In genomic region chr11:102494216-102494615, GRCh38 we compare ENCODE assay signal across 15 cellular contexts. TPM values are rescaled to one million over a fixed set of nuclear protein-coding genes. Genes with fewer than 3 reads are reported as not detected.
A peak's percentile ranks its signal among the peaks of the same experiment; 100 is the strongest.
DNase-seq lines count a peak whose midpoint lies in the region; ATAC-seq and TF ChIP-seq lines count a peak whose summit lies in the region.
"Had no signal": no experiment of that assay in that cellular context is flagged by ENCODE, and none has a peak within 500 bp of the region (broad histone marks: within the 10 kb centered on the region; RNA-seq: fewer than 3 reads in every experiment).

No MANE protein-coding gene starts in this region.

- no TSS peak for BruUV-seq in mammary epithelial cell (replicated peaks; lab: Mats Ljungman, UMichigan)

- no peak for TF ChIP-seq CTCF in AG09309 (IDR thresholded peaks at IDR 0.05; ENCODE audit: control insufficient read depth, insufficient read depth, low read depth, low read length, missing control alignments)
- TF ChIP-seq CTCF in mammary epithelial cell (conservative IDR thresholded peaks at IDR 0.05 in 1 of 2, IDR thresholded peaks at IDR 0.05 in 1 of 2; ENCODE audit: extremely low read depth in 1 of 2, insufficient read depth in 1 of 2, low read depth in 1 of 2, low read length in 2 of 2) = no peak
- TF ChIP-seq CTCF in left lung (IDR thresholded peaks at IDR 0.05) = no peak
- TF ChIP-seq CTCF in testis (IDR thresholded peaks at IDR 0.05) = no peak

- H3K4me3 ChIP-seq in AG09309 (ENCODE audit: control insufficient read depth, low read depth, low read length) = no peak overlapping the region
- H3K4me3 ChIP-seq in mammary epithelial cell (replicated peaks in 1 of 3; ENCODE audit: insufficient read depth in 1 of 3, low read depth in 2 of 3, low read length in 3 of 3) = no peak overlapping the region
- no peak overlapping the region for H3K4me3 ChIP-seq in left lung
- no peak overlapping the region for H3K4me3 ChIP-seq in testis

- H3K27ac ChIP-seq in mammary epithelial cell (ENCODE audit: insufficient read depth, low read depth, low read length) (no peak overlapping the region), left lung (no peak overlapping the region), testis (no peak overlapping the region)

- in situ Hi-C loops in mammary epithelial cell (cut with MboI; ENCODE audit: low sequenced_read_pairs in 2 of 2) = loop anchor here in 1 of 2 donors (10.0 to 25.0 kb wide), 2 partner anchors 107 to 209 kb away; no protein-coding TSS in a partner anchor

- intact Hi-C loops in mammary epithelial cell (cut with micrococcal nuclease) (loop anchor here (2.0 to 10.0 kb wide), 2 partner anchors 173 to 479 kb away; no protein-coding TSS in a partner anchor), left lung (cut with DNase I) (no loop called here), testis (cut with DNase I; ENCODE audit: low total_unique reads) (loop anchor here (10.0 kb wide), 3 partner anchors 139 to 209 kb away; no protein-coding TSS in a partner anchor)

- H3K9ac ChIP-seq in mammary epithelial cell (ENCODE audit: insufficient read depth, low read length) = no peak overlapping the region

- ATAC-seq in left lung = peak; percentile 72

- WGBS in mammary epithelial cell (ENCODE audit: low coverage, missing lambda C conversion rate) = 38% methylated on average over 6 of the region's 6 CpGs
- WGBS in testis, 2 donors = 83 to 90% methylated on average over 6 of the region's 6 CpGs

- no peak; the same call in 1 of the 2 replicates for TF ChIP-seq EP300 in Ishikawa (IDR thresholded peaks at IDR 0.05; ENCODE audit: borderline replicate concordance)

- TF ChIP-seq POLR2A in testis (IDR thresholded peaks at IDR 0.05) = no peak

- H4K20me1 ChIP-seq in mammary epithelial cell (ENCODE audit: insufficient read depth, low read length) = no peaks in the 10 kb centered on the region

- no peak for TF ChIP-seq RAD21 in Ishikawa (IDR thresholded peaks at IDR 0.05; ENCODE audit: low read depth)

- DNase-seq in AG09309 (ENCODE audit: low read depth) (peak; percentile 46), mammary epithelial cell (peak; percentile 78), left lung (no peak), testis (no peak), NOMO-1 treated with DMSO at 0.1 percent for 48 hours (lab: John Stamatoyannopoulos, UW; ENCODE audit: unreplicated experiment) (no peak), NK-92 (lab: John Stamatoyannopoulos, UW; ENCODE audit: unreplicated experiment) (no peak), GOT3 (lab: John Stamatoyannopoulos, UW) (no peak)
- DNase-seq: activated CD4-positive, CD25-positive, alpha-beta regulatory T cell treated with anti-CD3 and anti-CD28 coated beads, Interleukin-2, amount 50 U/mL, for 72 hours; activated T-cell treated with anti-CD3 and anti-CD28 coated beads, Interleukin-2, amount 50 U/mL, for 48 hours; kidney; NCI-H1048; stimulated activated CD8-positive, alpha-beta memory T cell treated with anti-CD3 and anti-CD28 coated beads, Interleukin-4, amount 100 ng/mL, for 48 hours had no signal

- H3K4me2 ChIP-seq in mammary epithelial cell (ENCODE audit: insufficient read depth, low read depth, low read length) = no peak overlapping the region

- CTCF ChIA-PET in mammary epithelial cell (lab: Charles Lee; ENCODE audit: low non-redundant PET) = no interaction called here

- H3K4me1 ChIP-seq in mammary epithelial cell (ENCODE audit: insufficient read depth, low read length) = peaks cover 17% of the 10 kb centered on the region
- no peaks in the 10 kb centered on the region for H3K4me1 ChIP-seq in left lung
- no peaks in the 10 kb centered on the region for H3K4me1 ChIP-seq in testis

- dilution Hi-C loops in mammary epithelial cell (cut with HindIII; ENCODE audit: low sequenced_read_pairs) = loop anchor here (5.0 kb wide), 1 partner anchor 152 kb away; no protein-coding TSS in a partner anchor

- no peaks in the 10 kb centered on the region for H3K9me3 ChIP-seq in mammary epithelial cell (replicated peaks; ENCODE audit: insufficient read depth, low read length)
- H3K9me3 ChIP-seq in left lung = no peaks in the 10 kb centered on the region
- no peaks in the 10 kb centered on the region for H3K9me3 ChIP-seq in testis

- H3K79me2 ChIP-seq in mammary epithelial cell (ENCODE audit: insufficient read depth, low read length) = no peaks in the 10 kb centered on the region

- H3K36me3 ChIP-seq in mammary epithelial cell (ENCODE audit: insufficient read depth, low read length) (no peaks in the 10 kb centered on the region), left lung (no peaks in the 10 kb centered on the region), testis (ENCODE audit: low read depth, missing control alignments) (no peaks in the 10 kb centered on the region)

- H2AFZ ChIP-seq in mammary epithelial cell (ENCODE audit: low read depth, low read length) = no peak overlapping the region

- no peaks in the 10 kb centered on the region for H3K27me3 ChIP-seq in mammary epithelial cell (ENCODE audit: insufficient read depth, low read length)
- no peaks in the 10 kb centered on the region for H3K27me3 ChIP-seq in left lung
- no peaks in the 10 kb centered on the region for H3K27me3 ChIP-seq in testis

TF ChIP-seq in Ishikawa, 13 proteins besides CTCF, POLR2A, EP300 and RAD21:
- TF ChIP-seq ZBTB7A (IDR thresholded peaks at IDR 0.05; ENCODE audit: low read depth) (no peak), NFIC (IDR thresholded peaks at IDR 0.05) (peak; percentile 39; the same call in 1 of the 2 replicates)

RNA-seq across cellular contexts. Expression of gene MMP7, which starts 36.3 kb away (rescaled TPM):
- 10 to 100 TPM in 1 of 2 donors, not detected in 1; 13.8 TPM for total RNA-seq in mammary epithelial cell
- polyA plus RNA-seq in mammary epithelial cell = 3.6 TPM
- polyA minus RNA-seq in mammary epithelial cell = not detected
- total RNA-seq in left lung = 100 to 1,000 TPM in 1 of 2 donors, 10 to 100 TPM in 1; 13.8 to 136 TPM
- under 1 TPM in 1 of 2 donors, not detected in 1; 0.63 TPM for total RNA-seq in testis
- polyA plus RNA-seq in testis (ENCODE audit: insufficient read depth, low read depth, low replicate concordance) = 6.2 TPM
- polyA plus RNA-seq: fibroblast of lung, neural cell had no signal

RNA-seq across cellular contexts. Expression of gene TMEM123, which starts 41.7 kb away (rescaled TPM):
- total RNA-seq in mammary epithelial cell (100 to 1,000 TPM in 1 of 2 donors, 10 to 100 TPM in 1; 96.9 to 111 TPM), left lung (100 to 1,000 TPM; 127 to 155 TPM), testis (100 to 1,000 TPM; 177 to 218 TPM)
- polyA plus RNA-seq in mammary epithelial cell (169 TPM), testis (ENCODE audit: insufficient read depth, low read depth, low replicate concordance) (137 TPM)
- polyA minus RNA-seq in mammary epithelial cell = 63.6 TPM

Comparison
In these comparisons a context has a peak if more than half of its experiments do, and no peak if none do; other contexts are left out.
1. DNase-seq: peak in AG09309 (single experiment) and mammary epithelial cell (single experiment); none in left lung (0 of 2), testis (single experiment), NOMO-1 treated with DMSO at 0.1 percent for 48 hours (single experiment), NK-92 (single experiment) and GOT3 (single experiment).
2. intact Hi-C loops: an anchor here in mammary epithelial cell (2.0 to 10.0 kb wide) and testis (10.0 kb wide); none called in left lung.